In genomic region chr5:142479854-142480253, GRCh38 we compare ENCODE assay signal across 27 cellular contexts.
"Had no signal": no experiment of that assay in that cellular context is flagged by ENCODE, and none has a peak within 500 bp of the region (broad histone marks: within the 10 kb centered on the region; RNA-seq: fewer than 3 reads in every experiment).

No MANE protein-coding gene starts in this region.

- DNase-seq: activated B cell treated with CpG ODN at 0.5 μM for 24 hours; activated CD4-positive, alpha-beta memory T cell treated with anti-CD3 and anti-CD28 coated beads, Interleukin-2, amount 10 ng/mL, durations not matched to agents 7 days and 5 days; activated CD4-positive, alpha-beta T cell treated with anti-CD3 and anti-CD28 coated beads for 48 hours; activated CD4-positive, alpha-beta T cell treated with anti-CD3 and anti-CD28 coated beads, Interleukin-2, amount 10 ng/mL, durations not matched to agents 7 days and 5 days; activated CD4-positive, alpha-beta T cell treated with anti-CD3 and anti-CD28 coated beads, Interleukin-2, amount 50 U/mL, for 48 hours; activated CD4-positive, CD25-positive, alpha-beta regulatory T cell treated with anti-CD3 and anti-CD28 coated beads, Interleukin-2, amount 50 U/mL, for 72 hours; activated CD8-positive, alpha-beta memory T cell treated with anti-CD3 and anti-CD28 coated beads for 24 hours; activated CD8-positive, alpha-beta memory T cell treated with anti-CD3 and anti-CD28 coated beads, Interleukin-2, amount 10 ng/mL, durations not matched to agents 7 days and 5 days; activated CD8-positive, alpha-beta memory T cell treated with anti-CD3 and anti-CD28 coated beads, Interleukin-2, amount 50 U/mL, for 48 hours; activated CD8-positive, alpha-beta T cell treated with anti-CD3 and anti-CD28 coated beads, Interleukin-2, amount 10 ng/mL, durations not matched to agents 7 days and 5 days; activated effector memory CD4-positive, alpha-beta T cell treated with Interleukin-2 at 50 U/mL for 16 hours; activated gamma-delta T cell; activated naive CD4-positive, alpha-beta T cell treated with anti-CD3 and anti-CD28 coated beads, Interleukin-2, amount 10 ng/mL, durations not matched to agents 7 days and 5 days; activated naive CD4-positive, alpha-beta T cell treated with Interleukin-2 at 50 U/mL for 16 hours; activated naive CD8-positive, alpha-beta T cell treated with anti-CD3 and anti-CD28 coated beads, Interleukin-2, amount 10 ng/mL, durations not matched to agents 7 days and 5 days; activated naive CD8-positive, alpha-beta T cell treated with anti-CD3 and anti-CD28 coated beads, Interleukin-2, amount 50 U/mL, for 24 hours; activated T-cell treated with anti-CD3 and anti-CD28 coated beads, Interleukin-2, amount 50 U/mL, for 24 hours; activated T-cell treated with anti-CD3 and anti-CD28 coated beads, Interleukin-2, amount 50 U/mL, for 48 hours; amygdala; anterior cingulate cortex; caudate nucleus; T-helper 1 cell; T-helper 2 cell; T-helper 9 cell had no signal

- H3K4me3 ChIP-seq: ascending aorta, cardiac muscle cell had no signal

- H3K27ac ChIP-seq: ascending aorta, cardiac muscle cell, VCaP had no signal

- H3K27me3 ChIP-seq: ascending aorta, cardiac muscle cell had no signal

- H3K36me3 ChIP-seq: ascending aorta, cardiac muscle cell had no signal

- ATAC-seq: activated CD8-positive, alpha-beta memory T cell treated with anti-CD3 and anti-CD28 coated beads, Interleukin-2, amount 10 ng/mL, durations not matched to agents 7 days and 5 days; activated CD8-positive, alpha-beta T cell treated with anti-CD3 and anti-CD28 coated beads, Interleukin-2, amount 10 ng/mL, durations not matched to agents 7 days and 5 days; activated naive CD8-positive, alpha-beta T cell treated with anti-CD3 and anti-CD28 coated beads, Interleukin-2, amount 50 U/mL, for 24 hours had no signal
